ENCODE assay signal across 23 cellular contexts in genomic region chr1:51976831-51977602, GRCh38. TPM values are rescaled to one million over a fixed set of nuclear protein-coding genes. Genes with fewer than 3 reads are reported as not detected.
DNase-seq lines count a peak whose midpoint lies in the region; ATAC-seq and TF ChIP-seq lines count a peak whose summit lies in the region.
"Had no signal": no experiment of that assay in that cellular context is flagged by ENCODE, and none has a peak within 500 bp of the region (broad histone marks: within the 10 kb centered on the region; RNA-seq: fewer than 3 reads in every experiment).

No MANE protein-coding gene starts in this region.

- no peaks in the 10 kb centered on the region for H3K9me3 Mint-ChIP-seq in type B pancreatic cell
- H3K9me3 Mint-ChIP-seq: activated naive CD4-positive, alpha-beta T cell treated with anti-CD3 and anti-CD28 coated beads for 36 hours; activated T-cell treated with anti-CD3 and anti-CD28 coated beads, Interleukin-2, amount 50 U/mL, for 72 hours; dendritic cell treated with granulocyte-macrophage colony-stimulating factor and Interleukin-4, amounts not matched to agents 40 ng/mL and 50 ng/mL, for 4 days; H9; memory B cell; naive B cell had no signal

- H3K36me3 ChIP-seq in PC-3 (ENCODE audit: low read depth, low read length) (no peaks in the 10 kb centered on the region), hepatocyte (replicated peaks; ENCODE audit: insufficient read depth, low read depth) (no peaks in the 10 kb centered on the region)
- H3K36me3 ChIP-seq: BE2C, cardiac muscle cell had no signal

- TF ChIP-seq CTCF in PC-3 (conservative IDR thresholded peaks at IDR 0.05; ENCODE audit: low read depth, low read length), result no peak
- TF ChIP-seq CTCF in hepatocyte (IDR thresholded peaks at IDR 0.05; ENCODE audit: poor library complexity), result no peak
- TF ChIP-seq CTCF in type B pancreatic cell (conservative IDR thresholded peaks at IDR 0.05), result no peak

- peaks cover 7% of the 10 kb centered on the region for H3K4me1 Mint-ChIP-seq in type B pancreatic cell (ENCODE audit: unreplicated experiment)
- H3K4me1 Mint-ChIP-seq: H9 had no signal

- intact Hi-C loops in PC-3 (cut with micrococcal nuclease), result no loop called here

- CTCF ChIA-PET in PC-3 (lab: Charles Lee), result no interaction called here

- no peak overlapping the region for H3K9ac ChIP-seq in PC-3 (ENCODE audit: low read length)

- H2AFZ ChIP-seq in PC-3 (ENCODE audit: low read length) (no peak overlapping the region), hepatocyte (no peak overlapping the region)

- H3K36me3 Mint-ChIP-seq in type B pancreatic cell, result no peaks in the 10 kb centered on the region
- H3K36me3 Mint-ChIP-seq: memory B cell, naive B cell had no signal

- peaks cover 35% of the 10 kb centered on the region for H3K4me1 ChIP-seq in PC-3 (ENCODE audit: insufficient read depth, low read length)
- H3K4me1 ChIP-seq in hepatocyte (ENCODE audit: insufficient read depth), result peaks cover 13% of the 10 kb centered on the region
- H3K4me1 ChIP-seq: BE2C had no signal

- H3K27ac ChIP-seq in PC-3 (ENCODE audit: low read length) (peak overlapping the region; percentile 15; the same call in 1 of the 2 replicates), hepatocyte (peak overlapping the region; percentile 75)
- H3K27ac ChIP-seq: cardiac muscle cell, RWPE1 had no signal

- H3K27me3 ChIP-seq in PC-3 (ENCODE audit: low read length) (no peaks in the 10 kb centered on the region), hepatocyte (no peaks in the 10 kb centered on the region)
- H3K27me3 ChIP-seq: BE2C, cardiac muscle cell had no signal

- DNase-seq in NCI-H345 (lab: John Stamatoyannopoulos, UW) (peak; percentile 41), NCI-H345 treated with DMSO at 0.1 percent for 48 hours (lab: John Stamatoyannopoulos, UW; ENCODE audit: unreplicated experiment) (no peak), PC-3 (peak; percentile 72), hepatocyte (ENCODE audit: low spot score) (peak; percentile 44), type B pancreatic cell (ENCODE audit: extremely low spot score, unreplicated experiment) (no peak), retina (no peak), dedifferentiated amniotic fluid mesenchymal stem cell (ENCODE audit: extremely low spot score) (no peak)
- DNase-seq: activated CD4-positive, alpha-beta T cell treated with anti-CD3 and anti-CD28 coated beads for 1 hour; activated naive CD4-positive, alpha-beta T cell treated with anti-CD3 and anti-CD28 coated beads for 36 hours; activated T-cell treated with anti-CD3 and anti-CD28 coated beads, Interleukin-2, amount 50 U/mL, for 72 hours; BE2C; H9; kidney glomerular epithelial cell; naive B cell; NCI-H1048; NCI-H1930; NCI-H510A; T-helper 9 cell had no signal

- no peaks in the 10 kb centered on the region for H4K20me1 ChIP-seq in PC-3 (ENCODE audit: low read length)
- H4K20me1 ChIP-seq in hepatocyte (ENCODE audit: insufficient read depth, poor library complexity, severe bottlenecking), result no peaks in the 10 kb centered on the region

- no peaks in the 10 kb centered on the region for H3K9me2 ChIP-seq in PC-3 (replicated peaks; ENCODE audit: low read length)
- no peaks in the 10 kb centered on the region for H3K9me2 ChIP-seq in hepatocyte (replicated peaks; ENCODE audit: insufficient read depth)

- H3K9me3 ChIP-seq in PC-3 (ENCODE audit: low read length) (no peaks in the 10 kb centered on the region), hepatocyte (ENCODE audit: low read depth) (no peaks in the 10 kb centered on the region)
- H3K9me3 ChIP-seq: BE2C had no signal

- H3K27ac Mint-ChIP-seq in type B pancreatic cell, result peak overlapping the region; percentile 26
- H3K27ac Mint-ChIP-seq: activated naive CD4-positive, alpha-beta T cell treated with anti-CD3 and anti-CD28 coated beads for 36 hours; activated T-cell treated with anti-CD3 and anti-CD28 coated beads, Interleukin-2, amount 50 U/mL, for 72 hours; dendritic cell treated with granulocyte-macrophage colony-stimulating factor and Interleukin-4, amounts not matched to agents 40 ng/mL and 50 ng/mL, for 4 days; memory B cell had no signal

- peak; percentile 87 for ATAC-seq in PC-3
- ATAC-seq in GM21717 (IDR thresholded peaks at IDR 0.05; ENCODE audit: unreplicated experiment), result no peak
- ATAC-seq: activated T-cell treated with anti-CD3 and anti-CD28 coated beads, Interleukin-2, amount 50 U/mL, for 72 hours had no signal

- no peaks in the 10 kb centered on the region for H3K27me3 Mint-ChIP-seq in type B pancreatic cell

- BruUV-seq in PC-3 (replicated peaks; lab: Mats Ljungman, UMichigan), result no TSS peak

- POLR2A ChIA-PET in PC-3 (lab: Charles Lee; ENCODE audit: unreplicated experiment), result no interaction called here

- H3K4me3 ChIP-seq in PC-3 (ENCODE audit: low read length) (no peak overlapping the region), hepatocyte (no peak overlapping the region)
- H3K4me3 ChIP-seq: cardiac muscle cell had no signal

- H3K4me2 ChIP-seq in PC-3 (ENCODE audit: low read length) (peak overlapping the region; percentile 35; the same call in 1 of the 2 replicates), hepatocyte (no peak overlapping the region)

- H3K79me2 ChIP-seq in PC-3 (ENCODE audit: low read length), result no peaks in the 10 kb centered on the region
- peaks cover 3% of the 10 kb centered on the region for H3K79me2 ChIP-seq in hepatocyte

- no peaks in the 10 kb centered on the region for H3F3A ChIP-seq in PC-3 (ENCODE audit: low read length, unreplicated experiment)

- 74% methylated on average over 12 of the region's 12 CpGs for WGBS in hepatocyte (ENCODE audit: low lambda C conversion rate, missing lambda C conversion rate)

- H3K4me3 Mint-ChIP-seq in type B pancreatic cell, result no peak overlapping the region
- H3K4me3 Mint-ChIP-seq: activated naive CD4-positive, alpha-beta T cell treated with anti-CD3 and anti-CD28 coated beads for 36 hours; activated T-cell treated with anti-CD3 and anti-CD28 coated beads, Interleukin-2, amount 50 U/mL, for 72 hours; dendritic cell treated with granulocyte-macrophage colony-stimulating factor and Interleukin-4, amounts not matched to agents 40 ng/mL and 50 ng/mL, for 4 days; H9; memory B cell; naive B cell had no signal

RNA-seq across cellular contexts. Expression of gene RAB3B, which starts 13.5 kb away (rescaled TPM):
- 4.5 and 5.0 TPM in 2 replicates for total RNA-seq in PC-3 (2014; rRNA removed)
- 23.1 and 24.7 TPM in 2 replicates for total RNA-seq in hepatocyte
- 7.5 and 9.7 TPM in 2 replicates for polyA plus RNA-seq in hepatocyte
- 16.9 and 19.2 TPM in 2 replicates for total RNA-seq in type B pancreatic cell (ENCODE audit: low replicate concordance)

RNA-seq across cellular contexts. Expression of gene KTI12, which starts 56.6 kb away (rescaled TPM):
- 9.7 and 12.8 TPM in 2 replicates for total RNA-seq in PC-3 (2014; rRNA removed)
- 9.6 and 14.8 TPM in 2 replicates for total RNA-seq in hepatocyte
- polyA plus RNA-seq in hepatocyte, result 10.4 and 11.4 TPM in 2 replicates
- 9.6 and 9.9 TPM in 2 replicates for total RNA-seq in type B pancreatic cell (ENCODE audit: low replicate concordance)

Comparison
In these comparisons a context has a peak if more than half of its experiments do, and no peak if none do; other contexts are left out.
1. DNase-seq: peak in NCI-H345 (single experiment), PC-3 (single experiment) and hepatocyte (single experiment); none in NCI-H345 treated with DMSO at 0.1 percent for 48 hours (single experiment), type B pancreatic cell (single experiment), retina (single experiment) and dedifferentiated amniotic fluid mesenchymal stem cell (single experiment).